ENCODE assay signal across 35 cellular contexts in the genomic region with DNA sequence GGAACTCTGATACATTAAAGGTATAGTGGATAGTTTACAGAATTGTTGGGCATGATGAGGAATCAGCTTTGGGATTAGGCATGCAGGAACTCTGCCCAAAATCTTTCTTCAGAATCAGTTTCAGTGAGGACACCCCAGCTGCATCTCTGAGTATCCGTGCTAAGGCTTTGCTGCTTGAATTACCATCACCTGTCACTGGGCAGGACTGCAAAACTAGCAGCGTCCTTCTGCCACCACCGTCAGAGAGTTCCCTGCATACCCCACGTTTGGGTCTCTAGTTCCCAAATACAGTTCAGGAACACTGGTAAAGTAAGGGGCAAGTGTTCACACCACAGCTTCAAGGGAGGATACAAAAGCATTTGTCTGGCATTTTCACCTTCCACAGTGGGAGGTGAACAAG.
"Had no signal": no experiment of that assay in that cellular context is flagged by ENCODE, and none has a peak within 500 bp of the region (broad histone marks: within the 10 kb centered on the region; RNA-seq: fewer than 3 reads in every experiment).

No MANE protein-coding gene starts in this region.

- ATAC-seq: activated CD4-positive, CD25-positive, alpha-beta regulatory T cell treated with anti-CD3 and anti-CD28 coated beads, Interleukin-2, amount 50 U/mL, for 24 hours; activated CD8-positive, alpha-beta T cell treated with anti-CD3 and anti-CD28 coated beads for 36 hours; activated T-cell treated with anti-CD3 and anti-CD28 coated beads, Interleukin-2, amount 50 U/mL, for 4 hours; activated T-helper 17 cell treated with anti-CD3 and anti-CD28 coated beads, Interleukin-2, amount 50 U/mL, for 72 hours; gastroesophageal sphincter; heart right ventricle; T-helper 17 cell had no signal

- H3K4me1 Mint-ChIP-seq: activated B cell treated with CpG ODN at 0.5 μM for 24 hours; activated T-helper 17 cell treated with anti-CD3 and anti-CD28 coated beads, Interleukin-2, amount 50 U/mL, for 72 hours; central memory CD8-positive, alpha-beta T cell; T-helper 17 cell had no signal

- H3K27ac ChIP-seq: brain microvascular endothelial cell, epithelial cell of prostate, esophagus squamous epithelium, gastroesophageal sphincter, heart right ventricle, WERI-Rb-1 had no signal

- H3K4me1 ChIP-seq: heart right ventricle had no signal

- H3K27me3 Mint-ChIP-seq: activated B cell treated with CpG ODN at 0.5 μM for 24 hours; activated naive CD8-positive, alpha-beta T cell had no signal

- H3K27ac Mint-ChIP-seq: activated B cell treated with CpG ODN at 0.5 μM for 24 hours; activated CD8-positive, alpha-beta T cell treated with anti-CD3 and anti-CD28 coated beads for 36 hours; activated naive CD8-positive, alpha-beta T cell; activated T-helper 17 cell treated with anti-CD3 and anti-CD28 coated beads, Interleukin-2, amount 50 U/mL, for 72 hours; T-helper 17 cell; T-helper 2 cell treated with Interferon-gamma antibody and Interleukin-4, amounts not matched to agents 5 μg/mL and 100 μg/mL, for 36 hours had no signal

- DNase-seq: activated B cell treated with CpG ODN at 0.5 μM for 24 hours; activated CD4-positive, alpha-beta T cell treated with anti-CD3 and anti-CD28 coated beads for 48 hours; activated CD4-positive, alpha-beta T cell treated with anti-CD3 and anti-CD28 coated beads, Interleukin-2, amount 50 U/mL, for 1 hour; activated CD4-positive, alpha-beta T cell treated with anti-CD3 and anti-CD28 coated beads, Interleukin-2, amount 50 U/mL, for 48 hours; activated CD8-positive, alpha-beta memory T cell treated with anti-CD3 and anti-CD28 coated beads for 24 hours; activated CD8-positive, alpha-beta T cell treated with anti-CD3 and anti-CD28 coated beads for 36 hours; activated effector memory CD4-positive, alpha-beta T cell treated with Interleukin-2 at 50 U/mL for 16 hours; activated gamma-delta T cell treated with Interleukin-2 at 50 U/mL for 16 hours; activated naive CD4-positive, alpha-beta T cell treated with anti-CD3 and anti-CD28 coated beads, Interleukin-2, amount 50 U/mL, for 16 hours; activated naive CD4-positive, alpha-beta T cell treated with Interleukin-2 at 50 U/mL for 16 hours; activated T-cell treated with anti-CD3 and anti-CD28 coated beads, Interleukin-2, amount 50 U/mL, for 4 hours; amniotic stem cell; anterior cingulate cortex; brain microvascular endothelial cell; cortex of kidney; dermis blood vessel endothelial cell; effector CD8-positive, alpha-beta T cell; esophagus squamous epithelium; foreskin melanocyte; heart right ventricle; T-helper 17 cell; T1000; WERI-Rb-1 had no signal

- FAIRE-seq: astrocyte, bronchial epithelial cell, colon, endometrium, endothelial cell of umbilical vein had no signal

- H3K4me3 ChIP-seq: esophagus squamous epithelium, gastroesophageal sphincter, heart right ventricle had no signal

- H3K36me3 Mint-ChIP-seq: activated naive CD8-positive, alpha-beta T cell had no signal

- H3K9me3 Mint-ChIP-seq: activated B cell treated with CpG ODN at 0.5 μM for 24 hours; activated CD8-positive, alpha-beta T cell treated with anti-CD3 and anti-CD28 coated beads for 36 hours; activated T-cell treated with anti-CD3 and anti-CD28 coated beads, Interleukin-2, amount 50 U/mL, for 4 hours; activated T-helper 17 cell treated with anti-CD3 and anti-CD28 coated beads, Interleukin-2, amount 50 U/mL, for 72 hours; central memory CD8-positive, alpha-beta T cell; T-helper 2 cell treated with Interferon-gamma antibody and Interleukin-4, amounts not matched to agents 5 μg/mL and 100 μg/mL, for 36 hours had no signal

- H3K4me3 Mint-ChIP-seq: activated B cell treated with CpG ODN at 0.5 μM for 24 hours; activated CD8-positive, alpha-beta T cell treated with anti-CD3 and anti-CD28 coated beads for 36 hours; activated naive CD8-positive, alpha-beta T cell; activated T-cell treated with anti-CD3 and anti-CD28 coated beads, Interleukin-2, amount 50 U/mL, for 4 hours; activated T-helper 17 cell treated with anti-CD3 and anti-CD28 coated beads, Interleukin-2, amount 50 U/mL, for 72 hours; central memory CD8-positive, alpha-beta T cell; T-helper 17 cell; T-helper 2 cell treated with Interferon-gamma antibody and Interleukin-4, amounts not matched to agents 5 μg/mL and 100 μg/mL, for 36 hours had no signal

- H3K27me3 ChIP-seq: brain microvascular endothelial cell, esophagus squamous epithelium, gastroesophageal sphincter, heart right ventricle had no signal

- H3K9me3 ChIP-seq: esophagus squamous epithelium, gastroesophageal sphincter, heart right ventricle had no signal

- H3K36me3 ChIP-seq: brain microvascular endothelial cell, esophagus squamous epithelium, gastroesophageal sphincter, heart right ventricle, WERI-Rb-1 had no signal
